In genomic region chr7:105652359-105652993, GRCh38 we compare ENCODE assay signal across 1 cellular context.
TF ChIP-seq lines count a peak whose summit lies in the region.

No MANE protein-coding gene starts in this region.

TF ChIP-seq in HepG2, 621 proteins besides CTCF, POLR2A, EP300 and RAD21 (continued from another document and continues in another):
- TF ChIP-seq PRDM15 (CRISPR knock-in tag; IDR thresholded peaks at IDR 0.05) (no peak), DMTF1 (CRISPR knock-in tag; IDR thresholded peaks at IDR 0.05) (no peak), FOXO1 (CRISPR knock-in tag; IDR thresholded peaks at IDR 0.05) (peak; percentile 9; the same call in 1 of the 2 replicates), CCDC6 (CRISPR knock-in tag; IDR thresholded peaks at IDR 0.05) (0 out of 2 replicates have a peak, but pooled peaks have one; percentile 40), XRCC5 (optimal IDR thresholded peaks at IDR 0.05; ENCODE audit: low read length) (peak; percentile 71), HBP1 (CRISPR knock-in tag; IDR thresholded peaks at IDR 0.05; ENCODE audit: low read depth) (no peak), SALL1 (CRISPR knock-in tag; IDR thresholded peaks at IDR 0.05) (peak; percentile 36; the same call in 1 of the 2 replicates), ZNF724P (CRISPR knock-in tag; IDR thresholded peaks at IDR 0.05; ENCODE audit: borderline replicate concordance) (no peak), ZSCAN31 (CRISPR knock-in tag; IDR thresholded peaks at IDR 0.05; ENCODE audit: low read depth) (no peak), RBM39 (IDR thresholded peaks at IDR 0.05; ENCODE audit: low read depth, low read length, poor library complexity, severe bottlenecking) (no peak), ZNF331 (CRISPR knock-in tag; IDR thresholded peaks at IDR 0.05) (no peak), ZNF776 (CRISPR knock-in tag; IDR thresholded peaks at IDR 0.05) (no peak), PHF8 (CRISPR knock-in tag; IDR thresholded peaks at IDR 0.05) (no peak), ZBED4 (CRISPR knock-in tag; IDR thresholded peaks at IDR 0.05; ENCODE audit: borderline replicate concordance) (no peak), ZNF276 (CRISPR knock-in tag; IDR thresholded peaks at IDR 0.05; ENCODE audit: low read depth) (peak; percentile 31; the same call in 1 of the 2 replicates), CREB1 (IDR thresholded peaks at IDR 0.05) (no peak), CREB1 (CRISPR knock-in tag; IDR thresholded peaks at IDR 0.05) (no peak), HNF1A (IDR thresholded peaks at IDR 0.05; ENCODE audit: low read depth) (no peak), HNF1A (CRISPR knock-in tag; IDR thresholded peaks at IDR 0.05; ENCODE audit: borderline replicate concordance) (no peak), HMGA1 (CRISPR knock-in tag; conservative IDR thresholded peaks at IDR 0.05) (no peak), KDM5A (IDR thresholded peaks at IDR 0.05; ENCODE audit: borderline replicate concordance, low read length) (no peak), DPF2 (CRISPR knock-in tag; IDR thresholded peaks at IDR 0.05; ENCODE audit: borderline replicate concordance, low read depth) (no peak), ZNF513 (CRISPR knock-in tag; conservative IDR thresholded peaks at IDR 0.05) (no peak), ZNF430 (CRISPR knock-in tag; IDR thresholded peaks at IDR 0.05) (no peak), ATF7 (IDR thresholded peaks at IDR 0.05) (no peak), ATF7 (CRISPR knock-in tag; IDR thresholded peaks at IDR 0.05) (no peak), YY1 (IDR thresholded peaks at IDR 0.05; ENCODE audit: insufficient read depth, insufficient replicate concordance, low read depth, low read length) (no peak), HOXA5 (CRISPR knock-in tag; IDR thresholded peaks at IDR 0.05) (0 out of 2 replicates have a peak, but pooled peaks have one; percentile 27), ZSCAN25 (CRISPR knock-in tag; IDR thresholded peaks at IDR 0.05) (no peak), HOMEZ (CRISPR knock-in tag; IDR thresholded peaks at IDR 0.05; ENCODE audit: low read depth) (no peak), ZNF224 (CRISPR knock-in tag; IDR thresholded peaks at IDR 0.05) (no peak), ZSCAN9 (CRISPR knock-in tag; IDR thresholded peaks at IDR 0.05; ENCODE audit: borderline replicate concordance) (no peak), ZMYM4 (CRISPR knock-in tag; IDR thresholded peaks at IDR 0.05) (0 out of 2 replicates have a peak, but pooled peaks have one; percentile 26), SP140L (CRISPR knock-in tag; IDR thresholded peaks at IDR 0.05; ENCODE audit: borderline replicate concordance) (no peak), MIER2 (CRISPR knock-in tag; IDR thresholded peaks at IDR 0.05) (0 out of 2 replicates have a peak, but pooled peaks have one; percentile 29), CHCHD3 (CRISPR knock-in tag; IDR thresholded peaks at IDR 0.05) (no peak), ZBTB21 (CRISPR knock-in tag; IDR thresholded peaks at IDR 0.05) (no peak), BHLHE40 (IDR thresholded peaks at IDR 0.05; ENCODE audit: low read length) (no peak), ZNF260 (CRISPR knock-in tag; IDR thresholded peaks at IDR 0.05; ENCODE audit: borderline replicate concordance, low read depth) (no peak), U2AF1 (optimal IDR thresholded peaks at IDR 0.05; ENCODE audit: low read depth, low read length) (no peak), MZF1 (CRISPR knock-in tag; IDR thresholded peaks at IDR 0.05; ENCODE audit: borderline replicate concordance) (no peak), ZNF235 (CRISPR knock-in tag; IDR thresholded peaks at IDR 0.05; ENCODE audit: borderline replicate concordance) (no peak), HIVEP1 (CRISPR knock-in tag; IDR thresholded peaks at IDR 0.05) (no peak), ZNF274 (CRISPR knock-in tag; IDR thresholded peaks at IDR 0.05) (0 out of 2 replicates have a peak, but pooled peaks have one; percentile 51), ZNF282 (IDR thresholded peaks at IDR 0.05; ENCODE audit: partially characterized antibody) (no peak)
